ENCODE assay signal across 1 cellular context in genomic region chr2:106272202-106272807, GRCh38.
A peak's percentile ranks its signal among the peaks of the same experiment; 100 is the strongest.
TF ChIP-seq lines count a peak whose summit lies in the region.

No MANE protein-coding gene starts in this region.

TF ChIP-seq in WTC11, 78 proteins besides CTCF, POLR2A, EP300 and RAD21:
- TF ChIP-seq ATF2 (CRISPR knock-in tag; IDR thresholded peaks at IDR 0.05; ENCODE audit: borderline replicate concordance, low read depth) (no peak), GABPB1 (CRISPR knock-in tag; IDR thresholded peaks at IDR 0.05) (peak; percentile 66; the same call in 1 of the 2 replicates)
